Comparison of ENCODE assay signal across 24 cellular contexts in the genomic region with DNA sequence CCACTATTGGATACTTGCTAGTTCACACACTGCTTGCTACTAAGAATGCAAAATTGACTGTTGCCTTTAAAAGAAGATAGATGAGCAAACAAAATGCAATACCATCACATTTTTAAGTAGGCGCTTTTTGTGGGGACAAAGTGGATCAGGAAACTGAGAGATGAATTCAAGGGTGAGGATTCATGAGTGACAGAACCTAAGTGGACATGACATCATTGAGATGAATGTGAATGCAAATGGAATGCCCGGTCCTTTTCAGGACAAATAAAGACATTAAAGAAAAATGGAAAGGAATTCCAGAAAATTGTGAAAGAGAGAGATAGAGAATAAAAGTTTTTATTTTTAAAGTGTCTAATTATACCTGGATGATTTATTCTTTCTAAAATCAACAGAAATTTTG.
"Had no signal": no experiment of that assay in that cellular context is flagged by ENCODE, and none has a peak within 500 bp of the region (broad histone marks: within the 10 kb centered on the region; RNA-seq: fewer than 3 reads in every experiment).

No MANE protein-coding gene starts in this region.

- H3K27ac Mint-ChIP-seq: naive thymus-derived CD4-positive, alpha-beta T cell; natural killer cell treated with Interleukin-12 subunit alpha and Interleukin-12 subunit beta and Interleukin-15 and Interleukin-18, amount 100 ng/mL, for 72 hours; progenitor cell of endocrine pancreas; stimulated activated naive B cell treated with anti-CD40 and anti-IgM and Interleukin-4, amounts not matched to agents 10 μg/mL and 1 μg/mL and 100 μg/mL, for 72 hours had no signal

- DNase-seq: islet precursor cell; left ventricle myocardium inferior; midbrain; mucosa of descending colon; naive thymus-derived CD4-positive, alpha-beta T cell; ovary; right lobe of liver; stimulated activated CD4-positive, alpha-beta T cell treated with anti-CD3 and anti-CD28 coated beads, Interleukin-12 subunit alpha, Interleukin-12 subunit beta, amount 100 ng/mL, for 4 hours; stimulated activated CD4-positive, alpha-beta T cell treated with anti-CD3 and anti-CD28 coated beads, Interleukin-15, amount 100 ng/mL, for 24 hours; stimulated activated CD4-positive, alpha-beta T cell treated with anti-CD3 and anti-CD28 coated beads, Interleukin-2, amount 100 ng/mL, for 24 hours; stimulated activated CD4-positive, alpha-beta T cell treated with anti-CD3 and anti-CD28 coated beads, Interleukin-4, amount 100 ng/mL, for 1 hour; stimulated activated naive B cell treated with anti-CD40 and anti-IgM and Interleukin-4, amounts not matched to agents 10 μg/mL and 1 μg/mL and 100 μg/mL, for 72 hours; stimulated activated naive CD8-positive, alpha-beta T cell treated with anti-CD3 and anti-CD28 coated beads, Interleukin-15, Interleukin-2, amounts not matched to agents 100 U/mL and 50 U/mL, for 24 hours; stomach; tibial artery; trophoblast cell; upper lobe of right lung had no signal

- H3K9me3 ChIP-seq: left ventricle myocardium inferior, mucosa of descending colon, ovary, right atrium auricular region, right lobe of liver, stomach, suprapubic skin, thoracic aorta, tibial artery, upper lobe of right lung had no signal

- H3K36me3 ChIP-seq: left ventricle myocardium inferior, ovary, right atrium auricular region, right lobe of liver, stomach, suprapubic skin, thoracic aorta, tibial artery, upper lobe of right lung had no signal

- ATAC-seq: mucosa of descending colon; naive thymus-derived CD4-positive, alpha-beta T cell; natural killer cell treated with Interleukin-12 subunit alpha and Interleukin-12 subunit beta and Interleukin-15 and Interleukin-18, amount 100 ng/mL, for 72 hours; right lobe of liver; stimulated activated naive B cell treated with anti-CD40 and anti-IgM and Interleukin-4, amounts not matched to agents 10 μg/mL and 1 μg/mL and 100 μg/mL, for 72 hours; stimulated activated naive CD8-positive, alpha-beta T cell treated with anti-CD3 and anti-CD28 coated beads, Interleukin-15, Interleukin-2, amounts not matched to agents 100 U/mL and 50 U/mL, for 24 hours; upper lobe of right lung had no signal

- H3K27ac ChIP-seq: left ventricle myocardium inferior, ovary, right atrium auricular region, right lobe of liver, stomach, suprapubic skin, thoracic aorta, tibial artery, upper lobe of right lung had no signal

- FAIRE-seq: urothelium cell line had no signal

- H3K4me3 ChIP-seq: left ventricle myocardium inferior, lung, mucosa of descending colon, ovary, right atrium auricular region, right lobe of liver, stomach, suprapubic skin, thoracic aorta, tibial artery, upper lobe of right lung had no signal

- H3K27me3 ChIP-seq: ovary, right atrium auricular region, right lobe of liver, stomach, suprapubic skin, tibial artery, upper lobe of right lung had no signal

- H3K9me3 Mint-ChIP-seq: naive thymus-derived CD4-positive, alpha-beta T cell; natural killer cell treated with Interleukin-12 subunit alpha and Interleukin-12 subunit beta and Interleukin-15 and Interleukin-18, amount 100 ng/mL, for 72 hours; stimulated activated naive B cell treated with anti-CD40 and anti-IgM and Interleukin-4, amounts not matched to agents 10 μg/mL and 1 μg/mL and 100 μg/mL, for 72 hours had no signal

- H3K4me1 Mint-ChIP-seq: naive thymus-derived CD4-positive, alpha-beta T cell had no signal

- H3K36me3 Mint-ChIP-seq: naive thymus-derived CD4-positive, alpha-beta T cell; natural killer cell treated with Interleukin-12 subunit alpha and Interleukin-12 subunit beta and Interleukin-15 and Interleukin-18, amount 100 ng/mL, for 72 hours; stimulated activated naive B cell treated with anti-CD40 and anti-IgM and Interleukin-4, amounts not matched to agents 10 μg/mL and 1 μg/mL and 100 μg/mL, for 72 hours had no signal

- H3K4me1 ChIP-seq: right atrium auricular region, right lobe of liver, stomach, tibial artery, upper lobe of right lung had no signal

- H3K4me3 Mint-ChIP-seq: naive thymus-derived CD4-positive, alpha-beta T cell; natural killer cell treated with Interleukin-12 subunit alpha and Interleukin-12 subunit beta and Interleukin-15 and Interleukin-18, amount 100 ng/mL, for 72 hours; stimulated activated naive B cell treated with anti-CD40 and anti-IgM and Interleukin-4, amounts not matched to agents 10 μg/mL and 1 μg/mL and 100 μg/mL, for 72 hours had no signal
